ENCODE assay signal across 11 cellular contexts in the genomic region with DNA sequence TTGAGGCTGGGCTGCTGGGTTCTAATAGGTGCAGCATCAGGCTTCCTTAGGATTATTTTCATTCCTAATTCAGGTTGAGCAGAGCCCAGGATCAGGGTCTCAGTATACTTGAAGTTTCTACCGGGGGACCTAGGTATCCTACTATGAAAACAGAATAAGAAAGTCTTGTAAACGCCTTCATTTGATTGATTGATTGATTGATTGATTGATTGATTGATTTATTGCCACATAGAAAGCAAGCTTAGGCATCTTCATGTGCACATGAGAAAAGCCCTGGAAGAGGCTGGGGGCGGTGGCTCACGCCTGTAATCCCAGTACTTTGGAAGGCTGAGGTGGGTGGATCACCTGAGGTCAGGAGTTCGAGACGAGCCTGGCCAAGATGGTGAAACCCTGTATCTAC.
DNase-seq lines count a peak whose midpoint lies in the region; ATAC-seq, FAIRE-seq and TF ChIP-seq lines count a peak whose summit lies in the region.
"Had no signal": no experiment of that assay in that cellular context is flagged by ENCODE, and none has a peak within 500 bp of the region (broad histone marks: within the 10 kb centered on the region; RNA-seq: fewer than 3 reads in every experiment).

No MANE protein-coding gene starts in this region.

- TF ChIP-seq EP300 in A549 (IDR thresholded peaks at IDR 0.05): no peak

- no TSS peak for BruUV-seq in Caco-2 (replicated peaks; lab: Mats Ljungman, UMichigan)

- H3K27me3 Mint-ChIP-seq in brain (no peaks in the 10 kb centered on the region), natural killer cell (ENCODE audit: low read depth in 2 of 2) (no peaks in the 10 kb centered on the region), Caco-2 (ENCODE audit: insufficient read depth, unreplicated experiment) (no peaks in the 10 kb centered on the region)
- H3K27me3 Mint-ChIP-seq: CD4-positive, CD25-positive, alpha-beta regulatory T cell had no signal

- TF ChIP-seq RAD21 in A549 (conservative IDR thresholded peaks at IDR 0.05 in 1 of 2, IDR thresholded peaks at IDR 0.05 in 1 of 2): no peak

- CTCF ChIA-PET in A549 (lab: Yijun Ruan, JAX) (interaction anchor here (4.8 kb wide), 1 partner anchor 17 kb away, joined by 32 read pairs; no protein-coding TSS in a partner anchor), HEK293 (lab: Yijun Ruan, JAX) (interaction anchor here (0.6 to 3.7 kb wide), 4 partner anchors 9 to 279 kb away, joined by 3 to 16 read pairs (median 4); no protein-coding TSS in a partner anchor), Caco-2 (lab: Charles Lee) (no interaction called here)

- TF ChIP-seq CTCF in A549 (IDR thresholded peaks at IDR 0.05) (no peak), HEK293 (tag by site-specific recombination; IDR thresholded peaks at IDR 0.05) (no peak), brain (conservative IDR thresholded peaks at IDR 0.05) (no peak), natural killer cell (IDR thresholded peaks at IDR 0.05) (no peak), Caco-2 (IDR thresholded peaks at IDR 0.05; ENCODE audit: insufficient read depth in 1 of 2, low read depth in 1 of 2, low read length in 1 of 2, severe bottlenecking in 1 of 2, unreplicated experiment in 1 of 2) (no peak)

- no peak for DNase-seq in A549 (ENCODE audit: low read depth in 1 of 2, low spot score in 1 of 2)
- DNase-seq in natural killer cell: no peak
- no peak for DNase-seq in activated effector memory CD4-positive, alpha-beta T cell treated with anti-CD3 and anti-CD28 coated beads, Interleukin-2, amount 50 U/mL, for 16 hours
- DNase-seq in Caco-2: no peak
- DNase-seq: spleen had no signal

- H3K36me3 ChIP-seq in HEK293 (ENCODE audit: control insufficient read depth in 2 of 2, insufficient read depth in 1 of 2, low read length in 2 of 2): peaks cover 3 to 13% of the 10 kb centered on the region in 2 experiments; a peak in 2 of 3 replicates
- peaks cover 1% of the 10 kb centered on the region; the same call in 1 of the 2 replicates for H3K36me3 ChIP-seq in Caco-2 (ENCODE audit: control insufficient read depth, insufficient read depth, low read length)

- no peak for TF ChIP-seq POLR2A in A549 (IDR thresholded peaks at IDR 0.05; ENCODE audit: low read length)

- no peak overlapping the region for H3K4me3 ChIP-seq in A549
- no peak overlapping the region for H3K4me3 ChIP-seq in HEK293 (ENCODE audit: low read depth, low read length)
- H3K4me3 ChIP-seq in Caco-2 (ENCODE audit: low read depth, low read length): no peak overlapping the region
- H3K4me3 ChIP-seq: spleen had no signal

- H3K4me2 ChIP-seq in A549: peak overlapping the region; percentile 86

- intact Hi-C loops in natural killer cell (cut with micrococcal nuclease): no loop called here
- intact Hi-C loops in Caco-2 (cut with micrococcal nuclease; ENCODE audit: unreplicated experiment): no loop called here

- H3K4me1 Mint-ChIP-seq in brain: peaks cover 91% of the 10 kb centered on the region
- H3K4me1 Mint-ChIP-seq in natural killer cell: peaks cover 78 to 85% of the 10 kb centered on the region in 2 donors
- H3K4me1 Mint-ChIP-seq in Caco-2 (ENCODE audit: low read depth, unreplicated experiment): peaks cover 14% of the 10 kb centered on the region

- H3K9me3 Mint-ChIP-seq in brain (no peaks in the 10 kb centered on the region), natural killer cell (no peaks in the 10 kb centered on the region), Caco-2 (ENCODE audit: unreplicated experiment) (no peaks in the 10 kb centered on the region)
- H3K9me3 Mint-ChIP-seq: CD4-positive, CD25-positive, alpha-beta regulatory T cell had no signal

- H3K4me1 ChIP-seq in A549 (peaks cover 76% of the 10 kb centered on the region), HEK293 (ENCODE audit: control insufficient read depth, insufficient read depth, low read length) (peaks cover 12% of the 10 kb centered on the region; the same call in 1 of the 2 replicates), Caco-2 (peaks cover 32% of the 10 kb centered on the region)

- FAIRE-seq in A549 (lab: Jason Lieb, UNC): no peak
- FAIRE-seq: endometrium had no signal

- H3K27ac ChIP-seq in A549 (peak overlapping the region; percentile 89 to 93; a peak in 5 of 6 replicates), HEK293 (ENCODE audit: extremely low read depth, low read depth, low read length) (no peak overlapping the region)

- H3K4me3 Mint-ChIP-seq in brain: no peak overlapping the region
- H3K4me3 Mint-ChIP-seq in natural killer cell: no peak overlapping the region
- no peak overlapping the region for H3K4me3 Mint-ChIP-seq in Caco-2 (ENCODE audit: unreplicated experiment)
- H3K4me3 Mint-ChIP-seq: CD4-positive, CD25-positive, alpha-beta regulatory T cell had no signal

- H3K27me3 ChIP-seq in Caco-2 (replicated peaks; ENCODE audit: control insufficient read depth, insufficient read depth, low read length): no peaks in the 10 kb centered on the region
- H3K27me3 ChIP-seq: spleen had no signal

- peaks cover 20% of the 10 kb centered on the region for H3K36me3 Mint-ChIP-seq in brain
- peaks cover 9% of the 10 kb centered on the region for H3K36me3 Mint-ChIP-seq in natural killer cell
- peaks cover 19% of the 10 kb centered on the region for H3K36me3 Mint-ChIP-seq in Caco-2 (ENCODE audit: insufficient read depth, unreplicated experiment)

- POLR2A ChIA-PET in A549 (lab: Yijun Ruan, JAX) (interaction anchor here (2.7 kb wide), 1 partner anchor 17 kb away, joined by 12 read pairs; no protein-coding TSS in a partner anchor), HEK293 (lab: Yijun Ruan, JAX) (interaction anchor here (1.3 kb wide), 1 partner anchor 17 kb away, joined by 4 read pairs; no protein-coding TSS in a partner anchor), Caco-2 (lab: Charles Lee) (no interaction called here)

- H3K9me3 ChIP-seq in A549 (no peaks in the 10 kb centered on the region), HEK293 (ENCODE audit: control insufficient read depth, insufficient read depth, low read depth, low read length) (no peaks in the 10 kb centered on the region), Caco-2 (no peaks in the 10 kb centered on the region)
- H3K9me3 ChIP-seq: spleen had no signal

- no peak for ATAC-seq in A549
- no peak for ATAC-seq in natural killer cell
- ATAC-seq in GM19455 (IDR thresholded peaks at IDR 0.05; ENCODE audit: unreplicated experiment): no peak
- ATAC-seq in HG03565 (IDR thresholded peaks at IDR 0.05; ENCODE audit: unreplicated experiment): no peak

- peak overlapping the region in 3 of 5 experiments; percentile 67 to 98 (median 95) for H3K27ac Mint-ChIP-seq in brain
- peak overlapping the region; percentile 58 to 75 for H3K27ac Mint-ChIP-seq in natural killer cell
- no peak overlapping the region for H3K27ac Mint-ChIP-seq in Caco-2 (ENCODE audit: unreplicated experiment)

- WGBS in A549 (ENCODE audit: missing lambda C conversion rate): 78% methylated on average over 6 of the region's 6 CpGs

TF ChIP-seq in A549, 52 proteins besides CTCF, POLR2A, EP300 and RAD21:
- TF ChIP-seq MAFK (IDR thresholded peaks at IDR 0.05; ENCODE audit: partially characterized antibody) (no peak), HDAC2 (IDR thresholded peaks at IDR 0.05) (no peak)
TF ChIP-seq in A549: peak in this region for 0.

TF ChIP-seq in HEK293, 187 proteins besides CTCF, POLR2A, EP300 and RAD21 (continues in another document):
- 0 out of 2 replicates have a peak, but pooled peaks have one; percentile 1 for TF ChIP-seq ZNF366 (tag by site-specific recombination; conservative IDR thresholded peaks at IDR 0.05)
- no peak for TF ChIP-seq ZNF174 (tag by site-specific recombination; IDR thresholded peaks at IDR 0.05)
- TF ChIP-seq ZNF843 (tag by site-specific recombination; IDR thresholded peaks at IDR 0.05): no peak
- 0 out of 2 replicates have a peak, but pooled peaks have one; percentile 11 for TF ChIP-seq EGR2 (tag by site-specific recombination; IDR thresholded peaks at IDR 0.05; ENCODE audit: low read depth)
- no peak for TF ChIP-seq KLF16 (tag by site-specific recombination; IDR thresholded peaks at IDR 0.05)
- no peak for TF ChIP-seq HOXA7 (CRISPR knock-in tag; IDR thresholded peaks at IDR 0.05; ENCODE audit: borderline replicate concordance)
- no peak for TF ChIP-seq ZNF114 (tag by site-specific recombination; IDR thresholded peaks at IDR 0.05)
- TF ChIP-seq, protein P1, sequence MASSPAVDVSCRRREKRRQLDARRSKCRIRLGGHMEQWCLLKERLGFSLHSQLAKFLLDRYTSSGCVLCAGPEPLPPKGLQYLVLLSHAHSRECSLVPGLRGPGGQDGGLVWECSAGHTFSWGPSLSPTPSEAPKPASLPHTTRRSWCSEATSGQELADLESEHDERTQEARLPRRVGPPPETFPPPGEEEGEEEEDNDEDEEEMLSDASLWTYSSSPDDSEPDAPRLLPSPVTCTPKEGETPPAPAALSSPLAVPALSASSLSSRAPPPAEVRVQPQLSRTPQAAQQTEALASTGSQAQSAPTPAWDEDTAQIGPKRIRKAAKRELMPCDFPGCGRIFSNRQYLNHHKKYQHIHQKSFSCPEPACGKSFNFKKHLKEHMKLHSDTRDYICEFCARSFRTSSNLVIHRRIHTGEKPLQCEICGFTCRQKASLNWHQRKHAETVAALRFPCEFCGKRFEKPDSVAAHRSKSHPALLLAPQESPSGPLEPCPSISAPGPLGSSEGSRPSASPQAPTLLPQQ (tag by site-specific recombination; IDR thresholded peaks at IDR 0.05): no peak
- TF ChIP-seq, protein P2, sequence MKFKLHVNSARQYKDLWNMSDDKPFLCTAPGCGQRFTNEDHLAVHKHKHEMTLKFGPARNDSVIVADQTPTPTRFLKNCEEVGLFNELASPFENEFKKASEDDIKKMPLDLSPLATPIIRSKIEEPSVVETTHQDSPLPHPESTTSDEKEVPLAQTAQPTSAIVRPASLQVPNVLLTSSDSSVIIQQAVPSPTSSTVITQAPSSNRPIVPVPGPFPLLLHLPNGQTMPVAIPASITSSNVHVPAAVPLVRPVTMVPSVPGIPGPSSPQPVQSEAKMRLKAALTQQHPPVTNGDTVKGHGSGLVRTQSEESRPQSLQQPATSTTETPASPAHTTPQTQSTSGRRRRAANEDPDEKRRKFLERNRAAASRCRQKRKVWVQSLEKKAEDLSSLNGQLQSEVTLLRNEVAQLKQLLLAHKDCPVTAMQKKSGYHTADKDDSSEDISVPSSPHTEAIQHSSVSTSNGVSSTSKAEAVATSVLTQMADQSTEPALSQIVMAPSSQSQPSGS (tag by site-specific recombination; IDR thresholded peaks at IDR 0.05; ENCODE audit: low read depth): no peak
- no peak for TF ChIP-seq YY1 (tag by site-specific recombination; IDR thresholded peaks at IDR 0.05)
- no peak for TF ChIP-seq TRIM28 (IDR thresholded peaks at IDR 0.05; ENCODE audit: borderline replicate concordance, low read length)
- no peak for TF ChIP-seq ZNF214 (tag by site-specific recombination; IDR thresholded peaks at IDR 0.05; ENCODE audit: borderline replicate concordance)
- TF ChIP-seq ZEB2 (tag by site-specific recombination; IDR thresholded peaks at IDR 0.05): no peak
